Comparison of ENCODE assay signal across 8 cellular contexts in the genomic region with DNA sequence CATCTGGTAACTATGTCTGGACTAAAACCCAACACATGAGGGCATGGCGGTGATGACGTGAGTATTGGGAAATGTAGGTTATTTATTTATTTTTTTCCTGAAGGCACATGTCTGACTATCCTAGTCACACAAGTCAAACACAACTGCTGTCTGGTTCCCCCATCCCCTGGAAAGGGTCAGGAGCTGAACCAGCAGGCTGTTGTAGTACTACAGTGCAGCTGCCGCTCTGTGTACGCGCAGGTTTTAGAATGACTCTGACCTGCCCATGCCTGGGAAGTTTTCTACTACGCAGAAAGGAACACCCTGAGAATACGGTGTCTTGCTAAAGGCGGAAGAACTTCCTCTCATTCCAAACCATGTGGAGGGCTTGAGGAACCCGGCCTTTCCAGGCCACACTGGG. TPM values are rescaled to one million over a fixed set of nuclear protein-coding genes. Genes with fewer than 3 reads are reported as not detected.
DNase-seq lines count a peak whose midpoint lies in the region; ATAC-seq and TF ChIP-seq lines count a peak whose summit lies in the region.

No MANE protein-coding gene starts in this region.

- H3K36me3 ChIP-seq in Panc1 (ENCODE audit: control insufficient read depth, insufficient read depth, low read length), result no peaks in the 10 kb centered on the region

- intact Hi-C loops in Panc1 (cut with micrococcal nuclease; ENCODE audit: unreplicated experiment) (no loop called here), left ventricle myocardium superior (cut with micrococcal nuclease) (no loop called here)

- POLR2A ChIA-PET in Panc1 (lab: Charles Lee), result no interaction called here
- POLR2A ChIA-PET in activated naive CD8-positive, alpha-beta T cell treated with anti-CD3 and anti-CD28 coated beads, Interleukin-2, amount 10 ng/mL, durations not matched to agents 7 days and 5 days (lab: Charles Lee), result no interaction called here

- in situ Hi-C loops in Panc1 (cut with HindIII; ENCODE audit: low pct_unique_long_range_greater_than_20kb, low sequenced_read_pairs), result no loop called here

- ATAC-seq in GM19468 (IDR thresholded peaks at IDR 0.05; ENCODE audit: extremely low read depth, unreplicated experiment) (peak; percentile 5), HG03571 (IDR thresholded peaks at IDR 0.05; ENCODE audit: unreplicated experiment) (peak; percentile 19), Panc1 (peak; percentile 54), left ventricle myocardium superior (peak; percentile 44)
- ATAC-seq in activated naive CD8-positive, alpha-beta T cell treated with anti-CD3 and anti-CD28 coated beads, Interleukin-2, amount 10 ng/mL, durations not matched to agents 7 days and 5 days (ENCODE audit: low read depth), result peak; percentile 10

- no peaks in the 10 kb centered on the region for H3K9me3 Mint-ChIP-seq in activated naive CD8-positive, alpha-beta T cell treated with anti-CD3 and anti-CD28 coated beads, Interleukin-2, amount 10 ng/mL, durations not matched to agents 7 days and 5 days

- TF ChIP-seq CTCF in Panc1 (IDR thresholded peaks at IDR 0.05), result no peak

- peak overlapping the region; percentile 93 for H3K27ac Mint-ChIP-seq in activated naive CD8-positive, alpha-beta T cell treated with anti-CD3 and anti-CD28 coated beads, Interleukin-2, amount 10 ng/mL, durations not matched to agents 7 days and 5 days

- peak overlapping the region; percentile 83 for H3K27ac ChIP-seq in Panc1 (ENCODE audit: low read length)

- no TSS peak for BruUV-seq in Panc1 (replicated peaks; lab: Mats Ljungman, UMichigan)

- CTCF ChIA-PET in Panc1 (lab: Charles Lee), result no interaction called here

- no peaks in the 10 kb centered on the region for H3K27me3 Mint-ChIP-seq in activated naive CD8-positive, alpha-beta T cell treated with anti-CD3 and anti-CD28 coated beads, Interleukin-2, amount 10 ng/mL, durations not matched to agents 7 days and 5 days

- H3K4me3 ChIP-seq in Panc1 (ENCODE audit: low read depth in 2 of 2, low read length in 2 of 2) (peak overlapping the region; percentile 77 to 91), skeletal muscle cell (ENCODE audit: low read depth, low read length) (peak overlapping the region; percentile 77)

- DNase-seq in DMS153 treated with DMSO at 0.1 percent for 48 hours (lab: John Stamatoyannopoulos, UW; ENCODE audit: unreplicated experiment) (peak; percentile 28), Panc1 (ENCODE audit: low read depth, low spot score) (peak; percentile 41), left ventricle myocardium superior (no peak), skeletal muscle cell (ENCODE audit: low read depth) (peak; percentile 67), middle frontal gyrus (ENCODE audit: extremely low spot score, low spot score) (no peak)
- DNase-seq in activated naive CD8-positive, alpha-beta T cell treated with anti-CD3 and anti-CD28 coated beads, Interleukin-2, amount 10 ng/mL, durations not matched to agents 7 days and 5 days, result no peak

- H3K4me1 ChIP-seq in Panc1 (ENCODE audit: control insufficient read depth, insufficient read depth, low read length), result peaks cover 17% of the 10 kb centered on the region

- H3K4me3 Mint-ChIP-seq in activated naive CD8-positive, alpha-beta T cell treated with anti-CD3 and anti-CD28 coated beads, Interleukin-2, amount 10 ng/mL, durations not matched to agents 7 days and 5 days, result peak overlapping the region; percentile 91

- no peaks in the 10 kb centered on the region for H3K27me3 ChIP-seq in Panc1 (ENCODE audit: control insufficient read depth, insufficient read depth, low read length)

- H3K9me3 ChIP-seq in Panc1 (ENCODE audit: control insufficient read depth, insufficient read depth, low read depth, low read length), result no peaks in the 10 kb centered on the region

- H3K4me1 Mint-ChIP-seq in activated naive CD8-positive, alpha-beta T cell treated with anti-CD3 and anti-CD28 coated beads, Interleukin-2, amount 10 ng/mL, durations not matched to agents 7 days and 5 days, result peaks cover 44% of the 10 kb centered on the region

- peaks cover 6% of the 10 kb centered on the region for H3K36me3 Mint-ChIP-seq in activated naive CD8-positive, alpha-beta T cell treated with anti-CD3 and anti-CD28 coated beads, Interleukin-2, amount 10 ng/mL, durations not matched to agents 7 days and 5 days

RNA-seq across cellular contexts. Expression of gene SLC7A1, which starts 1.2 kb away (rescaled TPM):
- total RNA-seq in Panc1 (2021; ENCODE audit: unreplicated experiment), result 63.3 TPM
- polyA plus RNA-seq in Panc1 (2012; ENCODE audit: insufficient read length), result 37.7 TPM
- total RNA-seq in activated naive CD8-positive, alpha-beta T cell treated with anti-CD3 and anti-CD28 coated beads, Interleukin-2, amount 10 ng/mL, durations not matched to agents 7 days and 5 days, result 10 to 100 TPM; 62.8 to 68.2 TPM
- 13.8 TPM for total RNA-seq in left ventricle myocardium superior

Comparison
In these comparisons a context has a peak if more than half of its experiments do, and no peak if none do; other contexts are left out.
1. DNase-seq: peak in DMS153 treated with DMSO at 0.1 percent for 48 hours (single experiment), Panc1 (single experiment) and skeletal muscle cell (single experiment); none in activated naive CD8-positive, alpha-beta T cell treated with anti-CD3 and anti-CD28 coated beads, Interleukin-2, amount 10 ng/mL, durations not matched to agents 7 days and 5 days (single experiment), left ventricle myocardium superior (single experiment) and middle frontal gyrus (single experiment).
2. Peak in every context shown above with its lines, with median percentiles within 50 percentile points of each other: ATAC-seq.